23 cellular contexts compared by ENCODE assay signal in the genomic region with DNA sequence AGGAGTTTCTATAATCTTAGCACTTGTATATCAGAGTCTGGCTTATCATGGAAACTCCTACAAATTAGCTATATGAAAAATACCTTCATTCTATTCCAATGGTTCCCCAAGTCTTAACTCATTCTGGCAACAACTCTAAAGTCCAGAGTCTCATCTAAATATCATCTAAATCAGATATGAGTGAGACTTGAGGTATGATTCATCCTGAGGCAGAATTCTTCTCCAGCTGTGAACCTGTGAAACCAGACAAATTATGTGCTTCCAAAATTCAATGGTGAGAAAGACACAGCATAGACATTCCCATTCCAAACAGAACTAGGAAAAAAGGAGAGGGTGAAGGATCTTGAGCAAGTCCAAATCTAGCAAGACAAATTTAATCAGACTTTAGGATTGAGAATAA.
DNase-seq lines count a peak whose midpoint lies in the region; FAIRE-seq and TF ChIP-seq lines count a peak whose summit lies in the region.
"Had no signal": no experiment of that assay in that cellular context is flagged by ENCODE, and none has a peak within 500 bp of the region (broad histone marks: within the 10 kb centered on the region; RNA-seq: fewer than 3 reads in every experiment).

No MANE protein-coding gene starts in this region.

- H3K4me1 ChIP-seq in endothelial cell of umbilical vein (ENCODE audit: control insufficient read depth, extremely low read depth, insufficient read depth, low read length): no peaks in the 10 kb centered on the region
- H3K4me1 ChIP-seq in trophoblast cell (ENCODE audit: control insufficient read depth in 1 of 2, insufficient read depth in 2 of 2, low read length in 2 of 2): peaks cover 0 to 2% of the 10 kb centered on the region in 2 experiments
- H3K4me1 ChIP-seq in Peyer's patch: no peaks in the 10 kb centered on the region
- H3K4me1 ChIP-seq: BLaER1 treated with 17β-estradiol and CSF1 and Interleukin-3, amounts not matched to agents 10 nM and 100 nM had no signal

- no peak overlapping the region for H4K12ac ChIP-seq in trophoblast cell (ENCODE audit: low read depth, low read length)

- no peak overlapping the region for H4K91ac ChIP-seq in trophoblast cell (ENCODE audit: low read depth, low read length)

- H2BK12ac ChIP-seq in trophoblast cell (ENCODE audit: low read length): no peak overlapping the region

- H3K27me3 ChIP-seq in endothelial cell of umbilical vein (ENCODE audit: control insufficient read depth in 2 of 2, insufficient read depth in 2 of 2, low read length in 2 of 2) (no peaks in the 10 kb centered on the region), trophoblast cell (ENCODE audit: insufficient read depth, low read length) (no peaks in the 10 kb centered on the region), Peyer's patch (no peaks in the 10 kb centered on the region)
- H3K27me3 ChIP-seq: BLaER1 treated with 17β-estradiol and CSF1 and Interleukin-3, amounts not matched to agents 10 nM and 100 nM had no signal

- H4K8ac ChIP-seq in trophoblast cell (ENCODE audit: low read depth, low read length): no peak overlapping the region

- no peak overlapping the region for H2BK120ac ChIP-seq in trophoblast cell (ENCODE audit: insufficient read depth, low read length, poor library complexity)

- no peak for FAIRE-seq in endothelial cell of umbilical vein (lab: Jason Lieb, UNC)
- FAIRE-seq: A549, D721Med, GM18507 had no signal

- no peak overlapping the region for H3K18ac ChIP-seq in trophoblast cell (ENCODE audit: low read length)

- H2BK5ac ChIP-seq in trophoblast cell (ENCODE audit: low read depth, low read length, poor library complexity): no peak overlapping the region

- H3K4me2 ChIP-seq in endothelial cell of umbilical vein (ENCODE audit: insufficient read depth, low read length) (no peak overlapping the region), trophoblast cell (ENCODE audit: low read length) (no peak overlapping the region)
- H3K4me2 ChIP-seq: A549; BLaER1 treated with 17β-estradiol and CSF1 and Interleukin-3, amounts not matched to agents 10 nM and 100 nM had no signal

- no peak overlapping the region for H3K9ac ChIP-seq in endothelial cell of umbilical vein (replicated peaks; ENCODE audit: extremely low read depth, insufficient read depth, low read length)
- H3K9ac ChIP-seq in trophoblast cell (ENCODE audit: low read length): no peak overlapping the region
- H3K9ac ChIP-seq: BLaER1 treated with 17β-estradiol and CSF1 and Interleukin-3, amounts not matched to agents 10 nM and 100 nM had no signal

- no peaks in the 10 kb centered on the region for H4K20me1 ChIP-seq in endothelial cell of umbilical vein (replicated peaks; ENCODE audit: control insufficient read depth, extremely low read depth, insufficient read depth, low read length)
- H4K20me1 ChIP-seq: BLaER1 treated with 17β-estradiol and CSF1 and Interleukin-3, amounts not matched to agents 10 nM and 100 nM had no signal

- CTCF ChIA-PET in endothelial cell of umbilical vein (lab: Charles Lee): no interaction called here

- dilution Hi-C loops in endothelial cell of umbilical vein (cut with MboI; ENCODE audit: extremely low pct_ligation_motif_present, low sequenced_read_pairs): no loop called here

- BruUV-seq in endothelial cell of umbilical vein (replicated peaks; lab: Mats Ljungman, UMichigan): no TSS peak

- H2AFZ ChIP-seq in endothelial cell of umbilical vein (ENCODE audit: low read depth, low read length) (no peak overlapping the region), trophoblast cell (ENCODE audit: insufficient read depth, low read length, poor library complexity) (no peak overlapping the region)

- H3K23ac ChIP-seq in trophoblast cell (ENCODE audit: low read length): no peak overlapping the region

- H2AK5ac ChIP-seq in trophoblast cell (ENCODE audit: low read length): no peak overlapping the region

- POLR2A ChIA-PET in endothelial cell of umbilical vein (lab: Charles Lee): no interaction called here

- H3K4me3 ChIP-seq in endothelial cell of umbilical vein (replicated peaks in 1 of 3; ENCODE audit: insufficient read depth in 1 of 3, low read depth in 1 of 3, low read length in 3 of 3): no peak overlapping the region
- no peak overlapping the region for H3K4me3 ChIP-seq in trophoblast cell (ENCODE audit: low read depth, low read length)
- no peak overlapping the region for H3K4me3 ChIP-seq in Peyer's patch
- H3K4me3 ChIP-seq: A549; BLaER1 treated with 17β-estradiol and CSF1 and Interleukin-3, amounts not matched to agents 10 nM and 100 nM had no signal

- H3K9me3 ChIP-seq in endothelial cell of umbilical vein (replicated peaks; ENCODE audit: control insufficient read depth, insufficient read depth, low read length) (no peaks in the 10 kb centered on the region), trophoblast cell (ENCODE audit: insufficient read depth, low read depth, low read length) (no peaks in the 10 kb centered on the region), Peyer's patch (no peaks in the 10 kb centered on the region)
- H3K9me3 ChIP-seq: A549 had no signal

- H3K9me1 ChIP-seq in endothelial cell of umbilical vein (replicated peaks; ENCODE audit: control insufficient read depth, extremely low read depth, insufficient read depth, low read length): no peaks in the 10 kb centered on the region

- H3K36me3 ChIP-seq in endothelial cell of umbilical vein (ENCODE audit: control insufficient read depth in 2 of 2, extremely low read depth in 1 of 2, insufficient read depth in 2 of 2, low read length in 2 of 2) (no peaks in the 10 kb centered on the region), trophoblast cell (ENCODE audit: control insufficient read depth in 1 of 2, insufficient read depth in 2 of 2, low read length in 2 of 2) (no peaks in the 10 kb centered on the region), Peyer's patch (no peaks in the 10 kb centered on the region)
- H3K36me3 ChIP-seq: BLaER1 treated with 17β-estradiol and CSF1 and Interleukin-3, amounts not matched to agents 10 nM and 100 nM had no signal

- H3K14ac ChIP-seq in trophoblast cell (ENCODE audit: low read length): no peak overlapping the region

- H3K79me2 ChIP-seq in endothelial cell of umbilical vein (ENCODE audit: control insufficient read depth, insufficient read depth, low read length): no peaks in the 10 kb centered on the region
- no peaks in the 10 kb centered on the region for H3K79me2 ChIP-seq in trophoblast cell (ENCODE audit: control insufficient read depth, insufficient read depth, low read length, poor library complexity)

- TF ChIP-seq CTCF in endothelial cell of umbilical vein (IDR thresholded peaks at IDR 0.05; ENCODE audit: extremely low read depth in 1 of 2, insufficient read depth in 1 of 2, low read depth in 1 of 2, low read length in 2 of 2) (no peak), Peyer's patch (IDR thresholded peaks at IDR 0.05) (no peak)

- H3K27ac ChIP-seq in angular gyrus (ENCODE audit: low read depth, low read length) (peak overlapping the region; percentile 62), endothelial cell of umbilical vein (ENCODE audit: insufficient read depth, low read depth, low read length) (no peak overlapping the region), trophoblast cell (ENCODE audit: low read depth, low read length) (no peak overlapping the region), Peyer's patch (no peak overlapping the region)
- H3K27ac ChIP-seq: A549; BLaER1 treated with 17β-estradiol and CSF1 and Interleukin-3, amounts not matched to agents 10 nM and 100 nM had no signal

- DNase-seq in endothelial cell of umbilical vein (ENCODE audit: low read depth, low spot score): peak; percentile 11
- peak; percentile 22 to 84 for DNase-seq in trophoblast cell
- DNase-seq in Peyer's patch: no peak
- DNase-seq in stimulated activated CD4-positive, alpha-beta T cell treated with anti-CD3 and anti-CD28 coated beads, Interleukin-4, amount 100 ng/mL, for 24 hours: no peak
- DNase-seq in activated CD4-positive, alpha-beta T cell treated with anti-CD3 and anti-CD28 coated beads, Interleukin-2, amount 50 U/mL, for 1 hour: no peak
- no peak for DNase-seq in RKO (ENCODE audit: low spot score)
- DNase-seq: AML-193; CD4-positive, alpha-beta T cell; H9; HFFc6; NCI-H1092 treated with DMSO at 0.1 percent for 48 hours; NCI-H1436; NCI-H187; NCI-H2081 treated with DMSO at 0.1 percent for 48 hours; NCI-H2171; NCI-H510A; NCI-H69; SHP77 treated with DMSO at 0.1 percent for 48 hours had no signal

- intact Hi-C loops in endothelial cell of umbilical vein (cut with micrococcal nuclease): no loop called here

- no peak for TF ChIP-seq POLR2A in endothelial cell of umbilical vein (IDR thresholded peaks at IDR 0.05; ENCODE audit: low read depth, low read length)
- TF ChIP-seq POLR2A in Peyer's patch (IDR thresholded peaks at IDR 0.05): no peak

- H3K79me1 ChIP-seq in trophoblast cell (ENCODE audit: low read length): no peaks in the 10 kb centered on the region

- no peak overlapping the region for H3K4ac ChIP-seq in trophoblast cell (ENCODE audit: low read depth, low read length)

TF ChIP-seq in endothelial cell of umbilical vein, 7 proteins besides CTCF, POLR2A, EP300 and RAD21:
- TF ChIP-seq EZH2 (IDR thresholded peaks at IDR 0.05; ENCODE audit: borderline replicate concordance, low read depth, low read length, severe bottlenecking) (no peak), GATA2 (IDR thresholded peaks at IDR 0.05; ENCODE audit: insufficient read depth, insufficient read length, low read depth, low read length) (no peak), MYC (IDR thresholded peaks at IDR 0.05; ENCODE audit: low read depth, low read length) (no peak), FOS (IDR thresholded peaks at IDR 0.05; ENCODE audit: borderline replicate concordance, insufficient read depth, low read length) (no peak), JUN (IDR thresholded peaks at IDR 0.05; ENCODE audit: borderline replicate concordance, insufficient read depth, insufficient read length, low read depth) (no peak), POLR2AphosphoS5 (IDR thresholded peaks at IDR 0.05; ENCODE audit: insufficient read depth, low read depth, low read length) (no peak)
- TF ChIP-seq, protein P1, sequence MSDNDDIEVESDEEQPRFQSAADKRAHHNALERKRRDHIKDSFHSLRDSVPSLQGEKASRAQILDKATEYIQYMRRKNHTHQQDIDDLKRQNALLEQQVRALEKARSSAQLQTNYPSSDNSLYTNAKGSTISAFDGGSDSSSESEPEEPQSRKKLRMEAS (IDR thresholded peaks at IDR 0.05; ENCODE audit: insufficient read depth, insufficient read length): no peak

Comparison
In these comparisons a context has a peak if more than half of its experiments do, and no peak if none do; other contexts are left out.
1. DNase-seq: peak in endothelial cell of umbilical vein (single experiment) and trophoblast cell (2 of 2); none in Peyer's patch (0 of 3), stimulated activated CD4-positive, alpha-beta T cell treated with anti-CD3 and anti-CD28 coated beads, Interleukin-4, amount 100 ng/mL, for 24 hours (single experiment), activated CD4-positive, alpha-beta T cell treated with anti-CD3 and anti-CD28 coated beads, Interleukin-2, amount 50 U/mL, for 1 hour (single experiment) and RKO (single experiment).